9 cellular contexts compared by ENCODE assay signal in the genomic region with DNA sequence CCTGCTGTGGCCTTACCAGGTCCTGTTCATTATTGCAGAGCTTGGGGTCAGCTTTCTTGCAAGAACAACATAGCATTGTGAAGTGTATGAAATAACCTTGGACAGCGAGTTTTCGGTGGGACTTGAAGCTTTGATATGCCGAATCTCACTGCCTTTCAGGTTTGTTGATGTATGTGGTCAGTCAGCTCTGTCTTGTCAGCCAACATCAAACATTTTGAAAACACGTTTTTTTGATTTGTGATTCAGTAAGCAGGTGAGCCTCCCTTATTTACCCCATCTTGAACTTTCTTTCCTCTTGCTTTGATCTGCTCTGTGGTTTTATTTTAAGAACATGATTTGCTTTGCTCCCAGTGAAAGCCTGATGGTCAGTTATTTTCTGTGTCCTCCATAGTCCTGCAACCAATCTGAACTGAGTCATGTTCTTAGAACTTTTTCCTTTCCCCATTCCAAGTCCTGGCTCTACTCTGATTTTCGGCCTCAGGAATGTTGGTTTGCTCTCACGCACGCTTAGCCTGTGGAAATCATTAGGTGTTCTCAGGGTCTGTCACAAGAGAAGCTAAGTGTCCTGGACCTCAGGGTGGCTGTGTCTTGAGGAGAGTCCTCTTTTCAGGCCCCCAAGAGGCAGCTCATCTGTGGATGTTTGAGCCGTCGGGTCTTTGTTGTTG. TPM values are rescaled to one million over a fixed set of nuclear protein-coding genes. Genes with fewer than 3 reads are reported as not detected.
DNase-seq lines count a peak whose midpoint lies in the region; ATAC-seq and TF ChIP-seq lines count a peak whose summit lies in the region.
"Had no signal": no experiment of that assay in that cellular context is flagged by ENCODE, and none has a peak within 500 bp of the region (broad histone marks: within the 10 kb centered on the region; RNA-seq: fewer than 3 reads in every experiment).

No MANE protein-coding gene starts in this region.

- H3K36me3 ChIP-seq in esophagus (ENCODE audit: control insufficient read depth in 2 of 2, insufficient read depth in 2 of 2, low read length in 1 of 2), result no peaks in the 10 kb centered on the region
- H3K36me3 ChIP-seq in tibial nerve, result no peaks in the 10 kb centered on the region

- H3K27ac ChIP-seq in esophagus (ENCODE audit: low read depth in 2 of 2, low read length in 1 of 2) (peak overlapping the region; percentile 72), tibial nerve (peak overlapping the region; percentile 28 to 93 (median 74))

- TF ChIP-seq EP300 in tibial nerve (IDR thresholded peaks at IDR 0.05), result peak in 1 of 2 donors; percentile 69

- H3K4me3 ChIP-seq in esophagus (ENCODE audit: low read depth in 1 of 2, low read length in 2 of 2) (no peak overlapping the region), tibial nerve (no peak overlapping the region)

- no peaks in the 10 kb centered on the region for H3K9me3 Mint-ChIP-seq in T-helper 1 cell treated with Interleukin-12 subunit alpha and Interleukin-12 subunit beta and Interleukin-4 antibody, amounts not matched to agents 30 μg/mL and 1 μg/mL, for 36 hours

- no peaks in the 10 kb centered on the region for H3K9me3 ChIP-seq in esophagus (ENCODE audit: control insufficient read depth in 2 of 2, insufficient read depth in 1 of 2, low read depth in 1 of 2, low read length in 1 of 2)
- no peaks in the 10 kb centered on the region for H3K9me3 ChIP-seq in tibial nerve

- H3K4me1 ChIP-seq in esophagus (ENCODE audit: control insufficient read depth in 2 of 2, insufficient read depth in 2 of 2, low read length in 1 of 2) (peaks cover 0 to 10% of the 10 kb centered on the region in 2 donors), tibial nerve (peaks cover 0 to 72% (median 31%) of the 10 kb centered on the region in 4 donors)

- no peaks in the 10 kb centered on the region for H3K27me3 Mint-ChIP-seq in T-helper 1 cell treated with Interleukin-12 subunit alpha and Interleukin-12 subunit beta and Interleukin-4 antibody, amounts not matched to agents 30 μg/mL and 1 μg/mL, for 36 hours (ENCODE audit: low read depth)

- no peak for DNase-seq in T-helper 1 cell
- peak; percentile 79 for DNase-seq in myocyte (ENCODE audit: low read depth)
- peak in 1 of 2 donors; percentile 49 for DNase-seq in tibial nerve (ENCODE audit: low spot score in 2 of 2)
- DNase-seq in NCI-H187 (lab: John Stamatoyannopoulos, UW), result no peak
- DNase-seq in epidermal melanocyte (ENCODE audit: insufficient read length, low spot score), result no peak
- DNase-seq: 8988T had no signal

- no peak for TF ChIP-seq CTCF in tibial nerve (IDR thresholded peaks at IDR 0.05)

- peaks cover 32% of the 10 kb centered on the region for H3K4me1 Mint-ChIP-seq in T-helper 1 cell treated with Interleukin-12 subunit alpha and Interleukin-12 subunit beta and Interleukin-4 antibody, amounts not matched to agents 30 μg/mL and 1 μg/mL, for 36 hours (ENCODE audit: low read depth)

- no peak for ATAC-seq in GM21717 (IDR thresholded peaks at IDR 0.05; ENCODE audit: unreplicated experiment)

- H3K36me3 Mint-ChIP-seq in T-helper 1 cell treated with Interleukin-12 subunit alpha and Interleukin-12 subunit beta and Interleukin-4 antibody, amounts not matched to agents 30 μg/mL and 1 μg/mL, for 36 hours (ENCODE audit: low read depth), result peaks cover 12% of the 10 kb centered on the region

- H3K27ac Mint-ChIP-seq in T-helper 1 cell treated with Interleukin-12 subunit alpha and Interleukin-12 subunit beta and Interleukin-4 antibody, amounts not matched to agents 30 μg/mL and 1 μg/mL, for 36 hours, result peak overlapping the region; percentile 26

- no peak for TF ChIP-seq POLR2A in tibial nerve (IDR thresholded peaks at IDR 0.05)

- H3K27me3 ChIP-seq in esophagus (ENCODE audit: control insufficient read depth in 1 of 2, insufficient read depth in 2 of 2, low read length in 2 of 2) (no peaks in the 10 kb centered on the region), tibial nerve (no peaks in the 10 kb centered on the region)

- no peak overlapping the region for H3K4me3 Mint-ChIP-seq in T-helper 1 cell treated with Interleukin-12 subunit alpha and Interleukin-12 subunit beta and Interleukin-4 antibody, amounts not matched to agents 30 μg/mL and 1 μg/mL, for 36 hours

- WGBS in esophagus, 2 donors, result 76 to 78% methylated on average over 9 of the region's 9 CpGs
- 67 to 73% methylated on average over 9 of the region's 9 CpGs for WGBS in tibial nerve, 2 donors

RNA-seq across cellular contexts. Expression of gene WBP1L, which starts 8.7 kb away (rescaled TPM):
- polyA plus RNA-seq in esophagus, result 10 to 100 TPM; 13.4 to 17.1 TPM
- total RNA-seq in myocyte (57.2 and 57.7 TPM in 2 replicates), tibial nerve (100 to 1,000 TPM in 3 of 4 donors, 10 to 100 TPM in 1; 89.4 to 191 (median 158) TPM)
- 67.6 TPM for polyA plus RNA-seq in myocyte (2012)

RNA-seq across cellular contexts. Expression of gene SFXN2, which starts 38.0 kb away (rescaled TPM):
- 1 to 10 TPM; 3.5 to 5.7 TPM for polyA plus RNA-seq in esophagus
- total RNA-seq in myocyte (0.57 and 1.3 TPM in 2 replicates), tibial nerve (10 to 100 TPM in 3 of 4 donors, 1 to 10 TPM in 1; 7.2 to 26.4 (median 11.3) TPM)
- 1.1 TPM for polyA plus RNA-seq in myocyte (2012)

RNA-seq across cellular contexts. Expression of gene ARL3, which starts 38.2 kb away (rescaled TPM):
- polyA plus RNA-seq in esophagus, result 1 to 10 TPM; 2.2 to 4.6 TPM
- 6.2 TPM in 2 replicates for total RNA-seq in myocyte
- polyA plus RNA-seq in myocyte (2012), result 22.0 TPM
- 10 to 100 TPM; 11.0 to 17.7 (median 13.8) TPM for total RNA-seq in tibial nerve
